In genomic region chr15:101370330-101371024, GRCh38 we compare ENCODE assay signal across 27 cellular contexts.
"Had no signal": no experiment of that assay in that cellular context is flagged by ENCODE, and none has a peak within 500 bp of the region (broad histone marks: within the 10 kb centered on the region; RNA-seq: fewer than 3 reads in every experiment).

No MANE protein-coding gene starts in this region.

- H3K36me3 ChIP-seq: brain microvascular endothelial cell, colonic mucosa had no signal

- H3K27me3 ChIP-seq: colonic mucosa, gastrocnemius medialis had no signal

- DNase-seq: activated CD4-positive, alpha-beta T cell treated with anti-CD3 and anti-CD28 coated beads for 48 hours; activated CD4-positive, alpha-beta T cell treated with anti-CD3 and anti-CD28 coated beads, Interleukin-2, amount 50 U/mL, for 1 hour; activated CD4-positive, alpha-beta T cell treated with anti-CD3 and anti-CD28 coated beads, Interleukin-2, amount 50 U/mL, for 48 hours; activated CD4-positive, CD25-positive, alpha-beta regulatory T cell; activated CD4-positive, CD25-positive, alpha-beta regulatory T cell treated with anti-CD3 and anti-CD28 coated beads, Interleukin-2, amount 50 U/mL, for 72 hours; activated CD8-positive, alpha-beta memory T cell treated with anti-CD3 and anti-CD28 coated beads for 24 hours; activated CD8-positive, alpha-beta T cell treated with anti-CD3 and anti-CD28 coated beads for 36 hours; activated effector memory CD4-positive, alpha-beta T cell treated with Interleukin-2 at 50 U/mL for 16 hours; activated gamma-delta T cell treated with Interleukin-2 at 50 U/mL for 16 hours; activated naive CD4-positive, alpha-beta T cell treated with anti-CD3 and anti-CD28 coated beads, Interleukin-2, amount 50 U/mL, for 16 hours; activated naive CD4-positive, alpha-beta T cell treated with Interleukin-2 at 50 U/mL for 16 hours; activated T-cell treated with anti-CD3 and anti-CD28 coated beads, Interleukin-2, amount 50 U/mL, for 4 hours; amniotic stem cell; anterior cingulate cortex; brain microvascular endothelial cell; caudate nucleus; colonic mucosa; effector CD8-positive, alpha-beta T cell; endodermal cell; foreskin fibroblast; gastrocnemius medialis; glutamatergic neuron; T-helper 1 cell; T-helper 17 cell; T1000 had no signal

- H3K9me3 ChIP-seq: colonic mucosa, gastrocnemius medialis had no signal

- H3K4me1 ChIP-seq: colonic mucosa had no signal

- H3K27ac ChIP-seq: brain microvascular endothelial cell, colonic mucosa, gastrocnemius medialis had no signal

- H3K4me3 ChIP-seq: colonic mucosa, gastrocnemius medialis had no signal

- ATAC-seq: activated CD8-positive, alpha-beta T cell treated with anti-CD3 and anti-CD28 coated beads for 36 hours; activated T-cell treated with anti-CD3 and anti-CD28 coated beads, Interleukin-2, amount 50 U/mL, for 4 hours; activated T-helper 17 cell treated with anti-CD3 and anti-CD28 coated beads, Interleukin-2, amount 50 U/mL, for 72 hours; esophagus mucosa; gastrocnemius medialis; T-helper 17 cell had no signal
